ENCODE assay signal across 8 cellular contexts in the genomic region with DNA sequence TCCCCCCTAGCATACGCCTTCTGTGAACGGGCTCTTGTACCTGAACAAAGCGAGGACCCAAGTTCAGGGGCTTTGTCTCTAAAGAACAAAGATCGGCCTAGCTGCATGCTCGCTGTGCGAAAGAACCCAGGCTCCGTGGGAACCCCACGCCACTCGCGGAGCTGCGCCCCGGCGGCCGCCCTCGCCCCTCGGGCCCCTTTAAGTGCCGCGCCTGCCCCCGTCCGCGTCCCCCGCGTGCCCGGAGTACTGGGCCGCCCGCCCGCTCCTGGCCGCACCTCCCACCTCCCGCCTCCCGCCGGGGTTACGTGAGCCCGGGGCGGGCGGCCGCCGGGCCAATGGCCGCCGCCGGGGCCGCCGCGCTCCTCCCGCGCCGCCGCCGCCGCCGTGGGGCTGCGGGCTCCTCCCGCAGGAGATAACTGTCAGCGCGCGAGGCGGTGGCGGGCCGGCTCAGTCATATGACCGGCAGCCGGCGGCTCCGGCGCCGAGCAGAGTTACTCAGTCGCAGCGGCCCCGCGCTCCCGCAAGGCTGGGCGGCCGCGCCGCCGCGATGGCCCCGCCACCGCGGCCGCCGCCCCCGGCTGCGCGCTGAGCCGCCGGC. TPM values are rescaled to one million over a fixed set of nuclear protein-coding genes. Genes with fewer than 3 reads are reported as not detected.
DNase-seq lines count a peak whose midpoint lies in the region; ATAC-seq and TF ChIP-seq lines count a peak whose summit lies in the region.

A gene (plus strand): TSS at position 450 of the 598 bp plus-strand sequence. CDS start 187 bp downstream, outside the sequence.

- peak within 1 kb of the TSS; percentile 99 for H3K4me3 Mint-ChIP-seq in activated CD8-positive, alpha-beta T cell treated with anti-CD3 and anti-CD28 coated beads for 36 hours

- CTCF ChIA-PET in activated CD8-positive, alpha-beta T cell treated with anti-CD3 and anti-CD28 coated beads for 36 hours (lab: Charles Lee), result interaction anchor here (1.6 kb wide), 2 partner anchors 58 to 98 kb away, joined by 4 to 5 read pairs; a partner anchor contains a TSS

- H3K9me3 Mint-ChIP-seq in activated CD8-positive, alpha-beta T cell treated with anti-CD3 and anti-CD28 coated beads for 36 hours, result no peaks in the 10 kb centered on the region

- H3K27me3 Mint-ChIP-seq in activated CD8-positive, alpha-beta T cell treated with anti-CD3 and anti-CD28 coated beads for 36 hours, result no peaks in the 10 kb centered on the region

- H3K36me3 Mint-ChIP-seq in activated CD8-positive, alpha-beta T cell treated with anti-CD3 and anti-CD28 coated beads for 36 hours (ENCODE audit: low read depth), result peaks cover 2% of the 10 kb centered on the region

- no peak for TF ChIP-seq CTCF in activated CD8-positive, alpha-beta T cell treated with anti-CD3 and anti-CD28 coated beads for 36 hours (IDR thresholded peaks at IDR 0.05)

- H3K27ac Mint-ChIP-seq in activated CD8-positive, alpha-beta T cell treated with anti-CD3 and anti-CD28 coated beads for 36 hours, result peak within 1 kb of the TSS; percentile 95

- ATAC-seq in GM19025 (IDR thresholded peaks at IDR 0.05; ENCODE audit: low read depth, unreplicated experiment) (peak; percentile 89), HG03175 (IDR thresholded peaks at IDR 0.05; ENCODE audit: unreplicated experiment) (peak; percentile 77)
- peak; percentile 71 for ATAC-seq in activated CD8-positive, alpha-beta T cell treated with anti-CD3 and anti-CD28 coated beads for 36 hours

- DNase-seq in AML-193 (lab: John Stamatoyannopoulos, UW) (peak; percentile 35 to 60), NCI-H526 (lab: John Stamatoyannopoulos, UW) (peak; percentile 44 to 86), lung microvascular endothelial cell (ENCODE audit: low read depth in 2 of 2) (peak; percentile 83 to 90)
- peak; percentile 64 for DNase-seq in activated CD8-positive, alpha-beta T cell treated with anti-CD3 and anti-CD28 coated beads for 36 hours
- DNase-seq in effector CD8-positive, alpha-beta T cell (lab: John Stamatoyannopoulos, UW), result peak; percentile 61
- peak; percentile 40 to 50 (median 41) for DNase-seq in stimulated activated CD4-positive, alpha-beta T cell treated with anti-CD3 and anti-CD28 coated beads, TNF-alpha, amount 100 ng/mL, for 4 hours (ENCODE audit: low read depth in 3 of 3)

- POLR2A ChIA-PET in activated CD8-positive, alpha-beta T cell treated with anti-CD3 and anti-CD28 coated beads for 36 hours (lab: Charles Lee), result interaction anchor here (1.0 to 1.5 kb wide), 3 partner anchors 21 to 47 kb away, joined by 3 read pairs; no protein-coding TSS in a partner anchor

- intact Hi-C loops in activated CD8-positive, alpha-beta T cell treated with anti-CD3 and anti-CD28 coated beads for 36 hours (cut with micrococcal nuclease), result no loop called here

- peaks cover 38% of the 10 kb centered on the region for H3K4me1 Mint-ChIP-seq in activated CD8-positive, alpha-beta T cell treated with anti-CD3 and anti-CD28 coated beads for 36 hours (ENCODE audit: low read depth)

RNA-seq across cellular contexts. Expression of the gene that starts here (rescaled TPM):
- 10 to 100 TPM; 11.2 to 11.7 TPM for total RNA-seq in activated CD8-positive, alpha-beta T cell treated with anti-CD3 and anti-CD28 coated beads for 36 hours
- total RNA-seq in lung microvascular endothelial cell, result 21.6 and 42.3 TPM in 2 replicates

Comparison
In these comparisons a context has a peak if more than half of its experiments do, and no peak if none do; other contexts are left out.
1. Peak in every context shown above with its lines: DNase-seq and ATAC-seq.